In the genomic region with DNA sequence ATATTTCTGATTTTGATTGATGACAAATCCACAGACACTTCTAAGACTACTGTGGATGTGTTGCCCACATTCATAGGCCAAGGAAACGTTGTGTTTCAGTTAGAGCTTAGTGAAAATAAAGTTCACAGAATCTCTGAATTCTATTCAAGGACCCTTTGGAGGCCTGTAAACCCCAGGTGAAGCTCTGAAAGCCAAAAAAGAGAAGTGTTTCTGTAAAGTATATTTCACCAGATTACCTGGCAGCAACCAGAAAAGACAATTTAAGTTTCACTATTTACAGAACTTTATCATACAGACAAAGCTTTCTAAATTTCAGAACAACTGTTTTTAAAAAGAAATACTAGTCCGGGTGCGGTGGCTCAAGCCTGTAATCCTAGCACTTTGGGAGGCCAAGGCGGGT, we compare ENCODE assay signal across 12 cellular contexts. TPM values are rescaled to one million over a fixed set of nuclear protein-coding genes. Genes with fewer than 3 reads are reported as not detected.
DNase-seq lines count a peak whose midpoint lies in the region; FAIRE-seq and TF ChIP-seq lines count a peak whose summit lies in the region.
"Had no signal": no experiment of that assay in that cellular context is flagged by ENCODE, and none has a peak within 500 bp of the region (broad histone marks: within the 10 kb centered on the region; RNA-seq: fewer than 3 reads in every experiment).

No MANE protein-coding gene starts in this region.

- H4K20me1 ChIP-seq in keratinocyte (ENCODE audit: control insufficient read depth, extremely low read depth, insufficient read depth, low read length): no peaks in the 10 kb centered on the region

- DNase-seq in activated naive CD4-positive, alpha-beta T cell treated with anti-CD3 and anti-CD28 coated beads, Interleukin-2, amount 50 U/mL, for 16 hours: no peak
- DNase-seq in keratinocyte (ENCODE audit: low read depth, low spot score) (no peak), suprapubic skin (ENCODE audit: low spot score in 2 of 2) (no peak), Ammon's horn (ENCODE audit: low spot score) (no peak), HUDEP-2 (lab: John Stamatoyannopoulos, UW; ENCODE audit: unreplicated experiment in 76 of 76) (no peak)
- DNase-seq in activated CD4-positive, CD25-positive, alpha-beta regulatory T cell (lab: John Stamatoyannopoulos, UW): no peak
- DNase-seq: C1 segment of cervical spinal cord, hypothalamus, NCI-H526 had no signal

- H3K9me3 Mint-ChIP-seq in activated naive CD4-positive, alpha-beta T cell treated with anti-CD3 and anti-CD28 coated beads, Interleukin-2, amount 50 U/mL, for 24 hours: no peaks in the 10 kb centered on the region

- H3K27ac ChIP-seq in VCaP (peak overlapping the region; percentile 96), keratinocyte (ENCODE audit: control insufficient read depth, insufficient read depth, low read length) (no peak overlapping the region), suprapubic skin (no peak overlapping the region)

- peak overlapping the region; percentile 96 for H3K4me3 Mint-ChIP-seq in activated naive CD4-positive, alpha-beta T cell treated with anti-CD3 and anti-CD28 coated beads, Interleukin-2, amount 50 U/mL, for 24 hours

- H2AFZ ChIP-seq in keratinocyte (ENCODE audit: control insufficient read depth, low read length): no peak overlapping the region

- peaks cover 0 to 3% of the 10 kb centered on the region in 2 experiments for H3K36me3 ChIP-seq in keratinocyte (ENCODE audit: control insufficient read depth in 2 of 2, extremely low read depth in 1 of 2, insufficient read depth in 2 of 2, low read length in 2 of 2)
- H3K36me3 ChIP-seq in suprapubic skin: peaks cover 21% of the 10 kb centered on the region

- dilution Hi-C loops in keratinocyte (cut with MboI; ENCODE audit: extremely low pct_ligation_motif_present, low sequenced_read_pairs): no loop called here

- H3K4me1 ChIP-seq in keratinocyte (ENCODE audit: control insufficient read depth, extremely low read depth, insufficient read depth, low read length) (peaks cover 24% of the 10 kb centered on the region), suprapubic skin (peaks cover 42% of the 10 kb centered on the region)

- H3K36me3 Mint-ChIP-seq in activated naive CD4-positive, alpha-beta T cell treated with anti-CD3 and anti-CD28 coated beads, Interleukin-2, amount 50 U/mL, for 24 hours: peaks cover 2% of the 10 kb centered on the region

- peak overlapping the region; percentile 23 for H3K27ac Mint-ChIP-seq in activated naive CD4-positive, alpha-beta T cell treated with anti-CD3 and anti-CD28 coated beads, Interleukin-2, amount 50 U/mL, for 24 hours

- H3K27me3 ChIP-seq in keratinocyte (ENCODE audit: control insufficient read depth, extremely low read depth, insufficient read depth, low read length) (no peaks in the 10 kb centered on the region), suprapubic skin (no peaks in the 10 kb centered on the region)

- peaks cover 59% of the 10 kb centered on the region for H3K79me2 ChIP-seq in keratinocyte (ENCODE audit: control insufficient read depth, insufficient read depth, low read length)

- H3K4me2 ChIP-seq in keratinocyte (ENCODE audit: control insufficient read depth, extremely low read depth, insufficient read depth, low read depth, low read length): peak overlapping the region; percentile 37

- H3K9me1 ChIP-seq in keratinocyte (ENCODE audit: control insufficient read depth, extremely low read depth, insufficient read depth, low read length): no peaks in the 10 kb centered on the region

- H3K9ac ChIP-seq in keratinocyte (ENCODE audit: control insufficient read depth, extremely low read depth, insufficient read depth, low read length): no peak overlapping the region

- no peak for TF ChIP-seq CTCF in VCaP (conservative IDR thresholded peaks at IDR 0.05)
- TF ChIP-seq CTCF in keratinocyte (optimal IDR thresholded peaks at IDR 0.05 in 1 of 3, IDR thresholded peaks at IDR 0.05 in 1 of 3, conservative IDR thresholded peaks at IDR 0.05 in 1 of 3; ENCODE audit: extremely low read depth in 1 of 3, insufficient read depth in 2 of 3, low read length in 3 of 3): no peak
- TF ChIP-seq CTCF in suprapubic skin (IDR thresholded peaks at IDR 0.05): no peak

- no peak for FAIRE-seq in keratinocyte (lab: Jason Lieb, UNC)

- no peak for TF ChIP-seq EP300 in suprapubic skin (IDR thresholded peaks at IDR 0.05)

- WGBS in suprapubic skin: 78% methylated on average over 4 of the region's 4 CpGs

- H3K4me3 ChIP-seq in keratinocyte (ENCODE audit: control insufficient read depth in 2 of 3, extremely low read depth in 1 of 3, insufficient read depth in 2 of 3, low read depth in 1 of 3, low read length in 3 of 3) (no peak overlapping the region), suprapubic skin (peak overlapping the region; percentile 78)

- no peaks in the 10 kb centered on the region for H3K9me3 ChIP-seq in keratinocyte (ENCODE audit: control insufficient read depth, low read depth, low read length)
- H3K9me3 ChIP-seq in suprapubic skin: no peaks in the 10 kb centered on the region

- no peaks in the 10 kb centered on the region for H3K27me3 Mint-ChIP-seq in activated naive CD4-positive, alpha-beta T cell treated with anti-CD3 and anti-CD28 coated beads, Interleukin-2, amount 50 U/mL, for 24 hours

- no peak for TF ChIP-seq POLR2A in suprapubic skin (IDR thresholded peaks at IDR 0.05)

- peaks cover 57% of the 10 kb centered on the region for H3K4me1 Mint-ChIP-seq in activated naive CD4-positive, alpha-beta T cell treated with anti-CD3 and anti-CD28 coated beads, Interleukin-2, amount 50 U/mL, for 24 hours

RNA-seq across cellular contexts. Expression of gene CLPX, which starts 2.6 kb away (rescaled TPM):
- 29.0 to 51.5 TPM (median 43.6 TPM) in 3 replicates for polyA plus RNA-seq in keratinocyte
- 146 TPM for polyA plus RNA-seq in keratinocyte (2011; ENCODE audit: low read depth)
- polyA plus RNA-seq in keratinocyte (2011; cell fraction: cytosol; rRNA removed): 27.6 and 47.7 TPM in 2 replicates
- 41.9 and 67.0 TPM in 2 replicates for polyA plus RNA-seq in keratinocyte (2011; cell fraction: nucleus; rRNA removed)
- polyA plus RNA-seq in keratinocyte (2012; ENCODE audit: low replicate concordance): 26.4 and 43.1 TPM in 2 replicates
- polyA minus RNA-seq in keratinocyte: 2.9 to 75.4 TPM (median 20.6 TPM) in 3 replicates
- 22.8 TPM for polyA minus RNA-seq in keratinocyte (2011; cell fraction: cytosol; rRNA and poly(A)+ RNA removed)
- 27.9 and 46.7 TPM in 2 replicates for polyA minus RNA-seq in keratinocyte (2011; cell fraction: nucleus; rRNA and poly(A)+ RNA removed)
- total RNA-seq in suprapubic skin: 100 to 1,000 TPM in 1 of 4 donors, 10 to 100 TPM in 3; 45.5 to 103 (median 58.3) TPM

RNA-seq across cellular contexts. Expression of gene CILP, which starts 28.7 kb away (rescaled TPM):
- 0.03 TPM in 1 of 3 replicates, not detected in the others for polyA plus RNA-seq in keratinocyte
- polyA plus RNA-seq in keratinocyte (2011; ENCODE audit: low read depth): not detected
- polyA plus RNA-seq in keratinocyte (2011; cell fraction: cytosol; rRNA removed): not detected in 2 replicates
- 0.03 TPM in 1 of 2 replicates, not detected in the other for polyA plus RNA-seq in keratinocyte (2011; cell fraction: nucleus; rRNA removed)
- polyA plus RNA-seq in keratinocyte (2012; ENCODE audit: low replicate concordance): not detected in 2 replicates
- polyA minus RNA-seq in keratinocyte: not detected in 3 replicates
- polyA minus RNA-seq in keratinocyte (2011; cell fraction: cytosol; rRNA and poly(A)+ RNA removed): not detected
- not detected in 2 replicates for polyA minus RNA-seq in keratinocyte (2011; cell fraction: nucleus; rRNA and poly(A)+ RNA removed)
- total RNA-seq in suprapubic skin: 10 to 100 TPM in 3 of 4 donors, 1 to 10 TPM in 1; 2.7 to 15.2 (median 11.3) TPM
- total RNA-seq: T-helper 1 cell treated with Interleukin-12 subunit alpha and Interleukin-12 subunit beta and Interleukin-4 antibody, amounts not matched to agents 30 ng/mL and 1 ng/mL, for 36 hours had no signal

RNA-seq across cellular contexts. Expression of gene PDCD7, which starts 48.9 kb away (rescaled TPM):
- 12.2 to 17.2 TPM (median 15.8 TPM) in 3 replicates for polyA plus RNA-seq in keratinocyte
- polyA plus RNA-seq in keratinocyte (2011; ENCODE audit: low read depth): 18.2 TPM
- polyA plus RNA-seq in keratinocyte (2011; cell fraction: cytosol; rRNA removed): 10.5 and 13.1 TPM in 2 replicates
- polyA plus RNA-seq in keratinocyte (2011; cell fraction: nucleus; rRNA removed): 19.9 and 20.2 TPM in 2 replicates
- 11.2 and 11.6 TPM in 2 replicates for polyA plus RNA-seq in keratinocyte (2012; ENCODE audit: low replicate concordance)
- 8.0 to 48.0 TPM (median 9.3 TPM) in 3 replicates for polyA minus RNA-seq in keratinocyte
- polyA minus RNA-seq in keratinocyte (2011; cell fraction: cytosol; rRNA and poly(A)+ RNA removed): 12.5 TPM
- 7.5 and 11.0 TPM in 2 replicates for polyA minus RNA-seq in keratinocyte (2011; cell fraction: nucleus; rRNA and poly(A)+ RNA removed)
- 10 to 100 TPM; 18.1 to 46.3 (median 22.0) TPM for total RNA-seq in suprapubic skin
